ENCODE assay signal across 10 cellular contexts in genomic region chr1:11285883-11286734, GRCh38. TPM values are rescaled to one million over a fixed set of nuclear protein-coding genes. Genes with fewer than 3 reads are reported as not detected.
DNase-seq lines count a peak whose midpoint lies in the region; ATAC-seq and TF ChIP-seq lines count a peak whose summit lies in the region.
"Had no signal": no experiment of that assay in that cellular context is flagged by ENCODE, and none has a peak within 500 bp of the region (broad histone marks: within the 10 kb centered on the region; RNA-seq: fewer than 3 reads in every experiment).

No MANE protein-coding gene starts in this region.

- no peak for ATAC-seq in activated naive CD4-positive, alpha-beta T cell treated with anti-CD3 and anti-CD28 coated beads, Interleukin-2, amount 50 U/mL, for 72 hours
- ATAC-seq in natural killer cell, result no peak

- peaks cover 22 to 69% (median 52%) of the 10 kb centered on the region in 10 experiments for H3K4me1 ChIP-seq in BLaER1 treated with 17β-estradiol and CSF1 and Interleukin-3, amounts not matched to agents 10 nM and 100 nM
- H3K4me1 ChIP-seq in HEK293 (ENCODE audit: control insufficient read depth, insufficient read depth, low read length), result no peaks in the 10 kb centered on the region
- H3K4me1 ChIP-seq: HAP-1 had no signal

- peak overlapping the region; percentile 17 to 62 for H3K27ac Mint-ChIP-seq in activated naive CD4-positive, alpha-beta T cell treated with anti-CD3 and anti-CD28 coated beads, Interleukin-2, amount 50 U/mL, for 72 hours
- H3K27ac Mint-ChIP-seq in natural killer cell, result no peak overlapping the region

- H3K36me3 Mint-ChIP-seq in activated naive CD4-positive, alpha-beta T cell treated with anti-CD3 and anti-CD28 coated beads, Interleukin-2, amount 50 U/mL, for 72 hours, result peaks cover 23 to 44% of the 10 kb centered on the region in 2 donors
- no peaks in the 10 kb centered on the region for H3K36me3 Mint-ChIP-seq in natural killer cell

- H3K4me2 ChIP-seq in BLaER1 treated with 17β-estradiol and CSF1 and Interleukin-3, amounts not matched to agents 10 nM and 100 nM, result peak overlapping the region in 8 of 11 experiments; percentile 33 to 61 (median 49); a peak in 15 of 22 replicates

- H3K27me3 Mint-ChIP-seq in natural killer cell (ENCODE audit: low read depth in 2 of 2), result no peaks in the 10 kb centered on the region

- TF ChIP-seq CTCF in HEK293 (tag by site-specific recombination; IDR thresholded peaks at IDR 0.05) (peak; percentile 38; the same call in 1 of the 2 replicates), natural killer cell (IDR thresholded peaks at IDR 0.05) (no peak)

- peaks cover 7 to 26% of the 10 kb centered on the region in 2 donors for H3K4me1 Mint-ChIP-seq in natural killer cell

- H3K27ac ChIP-seq in BLaER1 treated with 17β-estradiol and CSF1 and Interleukin-3, amounts not matched to agents 10 nM and 100 nM, result peak overlapping the region in 4 of 11 experiments; percentile 41 to 62 (median 48); a peak in 7 of 22 replicates
- no peak overlapping the region for H3K27ac ChIP-seq in HEK293 (ENCODE audit: extremely low read depth, low read depth, low read length)

- H3K36me3 ChIP-seq in BLaER1 treated with 17β-estradiol and CSF1 and Interleukin-3, amounts not matched to agents 10 nM and 100 nM, result peaks cover 44 to 90% (median 68%) of the 10 kb centered on the region in 11 experiments
- peaks cover 3 to 54% of the 10 kb centered on the region in 2 experiments; a peak in 2 of 3 replicates for H3K36me3 ChIP-seq in HEK293 (ENCODE audit: control insufficient read depth in 2 of 2, insufficient read depth in 1 of 2, low read length in 2 of 2)
- H3K36me3 ChIP-seq: HAP-1 had no signal

- H3K4me3 Mint-ChIP-seq in natural killer cell, result no peak overlapping the region
- H3K4me3 Mint-ChIP-seq: immature natural killer cell had no signal

- no peaks in the 10 kb centered on the region for H3K27me3 ChIP-seq in BLaER1 treated with 17β-estradiol and CSF1 and Interleukin-3, amounts not matched to agents 10 nM and 100 nM

- no peaks in the 10 kb centered on the region for H3K9me3 Mint-ChIP-seq in activated naive CD4-positive, alpha-beta T cell treated with anti-CD3 and anti-CD28 coated beads, Interleukin-2, amount 50 U/mL, for 72 hours
- H3K9me3 Mint-ChIP-seq in natural killer cell, result no peaks in the 10 kb centered on the region
- H3K9me3 Mint-ChIP-seq: immature natural killer cell had no signal

- H4K20me1 ChIP-seq in BLaER1 treated with 17β-estradiol and CSF1 and Interleukin-3, amounts not matched to agents 10 nM and 100 nM, result peaks cover 0 to 84% (median 53%) of the 10 kb centered on the region in 11 experiments; a peak in 14 of 22 replicates

- intact Hi-C loops in posterior vena cava (cut with DNase I), result no loop called here
- intact Hi-C loops in natural killer cell (cut with micrococcal nuclease), result no loop called here

- H3K4me3 ChIP-seq in BLaER1 treated with 17β-estradiol and CSF1 and Interleukin-3, amounts not matched to agents 10 nM and 100 nM, result no peak overlapping the region
- no peak overlapping the region for H3K4me3 ChIP-seq in HEK293 (ENCODE audit: low read depth, low read length)
- H3K4me3 ChIP-seq: HAP-1 had no signal

- POLR2A ChIA-PET in HEK293 (lab: Yijun Ruan, JAX), result interaction anchor here (0.7 kb wide), 1 partner anchor 694 kb away, joined by 5 read pairs; no protein-coding TSS in a partner anchor

- DNase-seq in activated naive CD4-positive, alpha-beta T cell treated with anti-CD3 and anti-CD28 coated beads, Interleukin-2, amount 50 U/mL, for 72 hours (ENCODE audit: low spot score in 2 of 2), result no peak
- DNase-seq in left kidney (ENCODE audit: low read depth, low spot score) (peak; percentile 41), SHP77 (lab: John Stamatoyannopoulos, UW) (no peak), posterior vena cava (ENCODE audit: low spot score) (no peak), natural killer cell (no peak), NCI-H2081 treated with DMSO at 0.1 percent for 48 hours (lab: John Stamatoyannopoulos, UW) (no peak)
- DNase-seq: immature natural killer cell had no signal

- no peaks in the 10 kb centered on the region for H3K9me3 ChIP-seq in BLaER1 treated with 17β-estradiol and CSF1 and Interleukin-3, amounts not matched to agents 10 nM and 100 nM (replicated peaks in 1 of 11)
- H3K9me3 ChIP-seq in HEK293 (ENCODE audit: control insufficient read depth, insufficient read depth, low read depth, low read length), result no peaks in the 10 kb centered on the region
- H3K9me3 ChIP-seq: HAP-1 had no signal

- CTCF ChIA-PET in HEK293 (lab: Yijun Ruan, JAX), result interaction anchor here (0.5 to 1.5 kb wide), 5 partner anchors 10 to 1194 kb away, joined by 3 to 5 read pairs (median 3); no protein-coding TSS in a partner anchor

- peak overlapping the region in 4 of 11 experiments; percentile 9 to 56 (median 45); a peak in 5 of 22 replicates for H3K9ac ChIP-seq in BLaER1 treated with 17β-estradiol and CSF1 and Interleukin-3, amounts not matched to agents 10 nM and 100 nM

TF ChIP-seq in HEK293, 187 proteins besides CTCF, POLR2A, EP300 and RAD21:
- TF ChIP-seq, protein P1, sequence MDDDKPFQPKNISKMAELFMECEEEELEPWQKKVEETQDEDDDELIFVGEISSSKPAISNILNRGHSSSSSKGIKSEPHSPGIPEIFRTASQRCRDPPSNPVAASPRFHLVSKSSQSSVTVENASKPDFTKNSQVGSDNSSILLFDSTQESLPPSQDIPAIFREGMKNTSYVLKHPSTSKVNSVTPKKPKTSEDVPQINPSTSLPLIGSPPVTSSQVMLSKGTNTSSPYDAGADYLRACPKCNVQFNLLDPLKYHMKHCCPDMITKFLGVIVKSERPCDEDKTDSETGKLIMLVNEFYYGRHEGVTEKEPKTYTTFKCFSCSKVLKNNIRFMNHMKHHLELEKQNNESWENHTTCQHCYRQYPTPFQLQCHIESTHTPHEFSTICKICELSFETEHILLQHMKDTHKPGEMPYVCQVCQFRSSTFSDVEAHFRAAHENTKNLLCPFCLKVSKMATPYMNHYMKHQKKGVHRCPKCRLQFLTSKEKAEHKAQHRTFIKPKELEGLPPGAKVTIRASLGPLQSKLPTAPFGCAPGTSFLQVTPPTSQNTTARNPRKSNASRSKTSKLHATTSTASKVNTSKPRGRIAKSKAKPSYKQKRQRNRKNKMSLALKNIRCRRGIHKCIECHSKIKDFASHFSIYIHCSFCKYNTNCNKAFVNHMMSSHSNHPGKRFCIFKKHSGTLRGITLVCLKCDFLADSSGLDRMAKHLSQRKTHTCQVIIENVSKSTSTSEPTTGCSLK (tag by site-specific recombination; IDR thresholded peaks at IDR 0.05), result no peak
- TF ChIP-seq, protein P2, sequence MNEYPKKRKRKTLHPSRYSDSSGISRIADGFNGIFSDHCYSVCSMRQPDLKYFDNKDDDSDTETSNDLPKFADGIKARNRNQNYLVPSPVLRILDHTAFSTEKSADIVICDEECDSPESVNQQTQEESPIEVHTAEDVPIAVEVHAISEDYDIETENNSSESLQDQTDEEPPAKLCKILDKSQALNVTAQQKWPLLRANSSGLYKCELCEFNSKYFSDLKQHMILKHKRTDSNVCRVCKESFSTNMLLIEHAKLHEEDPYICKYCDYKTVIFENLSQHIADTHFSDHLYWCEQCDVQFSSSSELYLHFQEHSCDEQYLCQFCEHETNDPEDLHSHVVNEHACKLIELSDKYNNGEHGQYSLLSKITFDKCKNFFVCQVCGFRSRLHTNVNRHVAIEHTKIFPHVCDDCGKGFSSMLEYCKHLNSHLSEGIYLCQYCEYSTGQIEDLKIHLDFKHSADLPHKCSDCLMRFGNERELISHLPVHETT (tag by site-specific recombination; IDR thresholded peaks at IDR 0.05), result no peak
- TF ChIP-seq ZNF654 (tag by site-specific recombination; IDR thresholded peaks at IDR 0.05; ENCODE audit: low read depth) (peak; percentile 34), ZBTB21 (tag by site-specific recombination; IDR thresholded peaks at IDR 0.05) (no peak), ZSCAN16 (tag by site-specific recombination; IDR thresholded peaks at IDR 0.05) (no peak)

RNA-seq across cellular contexts. Expression of gene UBIAD1, which starts 13.1 kb away (rescaled TPM):
- 10 to 100 TPM; 23.7 to 24.7 TPM for total RNA-seq in activated naive CD4-positive, alpha-beta T cell treated with anti-CD3 and anti-CD28 coated beads, Interleukin-2, amount 50 U/mL, for 72 hours
- total RNA-seq in posterior vena cava (10 to 100 TPM in 1 of 2 donors, 1 to 10 TPM in 1; 8.0 to 12.0 TPM), natural killer cell (10 to 100 TPM; 21.2 to 22.1 (median 21.7) TPM)

RNA-seq across cellular contexts. Expression of gene MTOR, which starts 23.8 kb away (rescaled TPM):
- 10 to 100 TPM; 32.7 to 46.1 TPM for total RNA-seq in activated naive CD4-positive, alpha-beta T cell treated with anti-CD3 and anti-CD28 coated beads, Interleukin-2, amount 50 U/mL, for 72 hours
- total RNA-seq in posterior vena cava, result 10 to 100 TPM; 26.3 to 26.7 TPM
- total RNA-seq in natural killer cell, result 10 to 100 TPM; 42.7 to 54.6 (median 43.7) TPM

Comparison
In these comparisons a context has a peak if more than half of its experiments do, and no peak if none do; other contexts are left out.
1. H3K27ac Mint-ChIP-seq: peak in activated naive CD4-positive, alpha-beta T cell treated with anti-CD3 and anti-CD28 coated beads, Interleukin-2, amount 50 U/mL, for 72 hours (2 of 2); none in natural killer cell (0 of 2).